Comparison of ENCODE assay signal across 34 cellular contexts in genomic region chr5:119751734-119752094, GRCh38.
"Had no signal": no experiment of that assay in that cellular context is flagged by ENCODE, and none has a peak within 500 bp of the region (broad histone marks: within the 10 kb centered on the region; RNA-seq: fewer than 3 reads in every experiment).

No MANE protein-coding gene starts in this region.

- H3K36me3 Mint-ChIP-seq: activated CD4-positive, alpha-beta memory T cell treated with anti-CD3 and anti-CD28 coated beads for 36 hours; activated naive CD4-positive, alpha-beta T cell treated with anti-CD3 and anti-CD28 coated beads, Interleukin-2, amount 10 ng/mL, durations not matched to agents 7 days and 5 days; activated naive CD4-positive, alpha-beta T cell treated with anti-CD3 and anti-CD28 coated beads, Interleukin-2, amount 50 U/mL, for 24 hours; activated naive CD8-positive, alpha-beta T cell; activated naive CD8-positive, alpha-beta T cell treated with anti-CD3 and anti-CD28 coated beads, Interleukin-2, amount 10 ng/mL, durations not matched to agents 7 days and 5 days; brain had no signal

- H3K9me3 Mint-ChIP-seq: activated B cell treated with CpG ODN at 0.5 μM for 24 hours; activated CD4-positive, alpha-beta memory T cell treated with anti-CD3 and anti-CD28 coated beads for 36 hours; activated CD4-positive, alpha-beta T cell treated with anti-CD3 and anti-CD28 coated beads, Interleukin-2, amount 10 ng/mL, durations not matched to agents 24 days and 14 days; activated CD8-positive, alpha-beta T cell treated with anti-CD3 and anti-CD28 coated beads for 36 hours; activated naive CD4-positive, alpha-beta T cell treated with anti-CD3 and anti-CD28 coated beads, Interleukin-2, amount 10 ng/mL, durations not matched to agents 7 days and 5 days; activated naive CD4-positive, alpha-beta T cell treated with anti-CD3 and anti-CD28 coated beads, Interleukin-2, amount 50 U/mL, for 24 hours; activated naive CD8-positive, alpha-beta T cell treated with anti-CD3 and anti-CD28 coated beads, Interleukin-2, amount 10 ng/mL, durations not matched to agents 7 days and 5 days; activated naive CD8-positive, alpha-beta T cell treated with anti-CD3 and anti-CD28 coated beads, Interleukin-2, amount 50 U/mL, for 24 hours; activated T-cell treated with anti-CD3 and anti-CD28 coated beads, Interleukin-2, amount 50 U/mL, for 4 hours; activated T-helper 2 cell treated with anti-CD3 and anti-CD28 coated beads, Interferon-gamma antibody, Interleukin-2, Interleukin-4, amounts not matched to agents 10 μg/mL and 5 μg/mL and 100 μg/mL, durations not matched to agents 14 hours and 24 hours and 36 hours; T-helper 1 cell treated with Interleukin-12 subunit alpha and Interleukin-12 subunit beta and Interleukin-4 antibody, amounts not matched to agents 30 μg/mL and 1 μg/mL, for 36 hours; T-helper 2 cell treated with Interferon-gamma antibody and Interleukin-4, amounts not matched to agents 5 μg/mL and 100 μg/mL, for 36 hours had no signal

- H3K4me1 Mint-ChIP-seq: activated B cell treated with CpG ODN at 0.5 μM for 24 hours; activated CD4-positive, alpha-beta T cell treated with anti-CD3 and anti-CD28 coated beads, Interleukin-2, amount 10 ng/mL, durations not matched to agents 24 days and 14 days; activated naive CD4-positive, alpha-beta T cell treated with anti-CD3 and anti-CD28 coated beads, Interleukin-2, amount 10 ng/mL, durations not matched to agents 7 days and 5 days; activated naive CD4-positive, alpha-beta T cell treated with anti-CD3 and anti-CD28 coated beads, Interleukin-2, amount 50 U/mL, for 24 hours; activated naive CD8-positive, alpha-beta T cell treated with anti-CD3 and anti-CD28 coated beads, Interleukin-2, amount 10 ng/mL, durations not matched to agents 7 days and 5 days; activated naive CD8-positive, alpha-beta T cell treated with anti-CD3 and anti-CD28 coated beads, Interleukin-2, amount 50 U/mL, for 24 hours; brain; central memory CD8-positive, alpha-beta T cell had no signal

- H3K4me3 Mint-ChIP-seq: activated B cell treated with CpG ODN at 0.5 μM for 24 hours; activated CD4-positive, alpha-beta memory T cell treated with anti-CD3 and anti-CD28 coated beads for 36 hours; activated CD4-positive, alpha-beta T cell treated with anti-CD3 and anti-CD28 coated beads, Interleukin-2, amount 10 ng/mL, durations not matched to agents 24 days and 14 days; activated CD8-positive, alpha-beta T cell treated with anti-CD3 and anti-CD28 coated beads for 36 hours; activated naive CD4-positive, alpha-beta T cell treated with anti-CD3 and anti-CD28 coated beads, Interleukin-2, amount 10 ng/mL, durations not matched to agents 7 days and 5 days; activated naive CD4-positive, alpha-beta T cell treated with anti-CD3 and anti-CD28 coated beads, Interleukin-2, amount 50 U/mL, for 24 hours; activated naive CD8-positive, alpha-beta T cell; activated naive CD8-positive, alpha-beta T cell treated with anti-CD3 and anti-CD28 coated beads, Interleukin-2, amount 10 ng/mL, durations not matched to agents 7 days and 5 days; activated naive CD8-positive, alpha-beta T cell treated with anti-CD3 and anti-CD28 coated beads, Interleukin-2, amount 50 U/mL, for 24 hours; activated T-cell treated with anti-CD3 and anti-CD28 coated beads, Interleukin-2, amount 50 U/mL, for 4 hours; brain; central memory CD8-positive, alpha-beta T cell; T-helper 1 cell treated with Interleukin-12 subunit alpha and Interleukin-12 subunit beta and Interleukin-4 antibody, amounts not matched to agents 30 μg/mL and 1 μg/mL, for 36 hours; T-helper 2 cell treated with Interferon-gamma antibody and Interleukin-4, amounts not matched to agents 5 μg/mL and 100 μg/mL, for 36 hours had no signal

- H3K27ac Mint-ChIP-seq: activated B cell treated with CpG ODN at 0.5 μM for 24 hours; activated CD4-positive, alpha-beta memory T cell treated with anti-CD3 and anti-CD28 coated beads for 36 hours; activated CD4-positive, alpha-beta T cell treated with anti-CD3 and anti-CD28 coated beads, Interleukin-2, amount 10 ng/mL, durations not matched to agents 24 days and 14 days; activated CD8-positive, alpha-beta T cell treated with anti-CD3 and anti-CD28 coated beads for 36 hours; activated naive CD4-positive, alpha-beta T cell treated with anti-CD3 and anti-CD28 coated beads, Interleukin-2, amount 10 ng/mL, durations not matched to agents 7 days and 5 days; activated naive CD4-positive, alpha-beta T cell treated with anti-CD3 and anti-CD28 coated beads, Interleukin-2, amount 50 U/mL, for 24 hours; activated naive CD8-positive, alpha-beta T cell; activated naive CD8-positive, alpha-beta T cell treated with anti-CD3 and anti-CD28 coated beads, Interleukin-2, amount 10 ng/mL, durations not matched to agents 7 days and 5 days; activated naive CD8-positive, alpha-beta T cell treated with anti-CD3 and anti-CD28 coated beads, Interleukin-2, amount 50 U/mL, for 24 hours; activated T-helper 2 cell treated with anti-CD3 and anti-CD28 coated beads, Interferon-gamma antibody, Interleukin-2, Interleukin-4, amounts not matched to agents 10 μg/mL and 5 μg/mL and 100 μg/mL, durations not matched to agents 14 hours and 24 hours and 36 hours; brain; T-helper 1 cell treated with Interleukin-12 subunit alpha and Interleukin-12 subunit beta and Interleukin-4 antibody, amounts not matched to agents 30 μg/mL and 1 μg/mL, for 36 hours; T-helper 2 cell treated with Interferon-gamma antibody and Interleukin-4, amounts not matched to agents 5 μg/mL and 100 μg/mL, for 36 hours had no signal

- DNase-seq: activated B cell treated with CpG ODN at 0.5 μM for 24 hours; activated CD4-positive, alpha-beta memory T cell treated with anti-CD3 and anti-CD28 coated beads for 36 hours; activated CD4-positive, alpha-beta T cell treated with anti-CD3 and anti-CD28 coated beads for 4 hours; activated CD4-positive, alpha-beta T cell treated with anti-CD3 and anti-CD28 coated beads, Interleukin-2, amount 10 ng/mL, durations not matched to agents 24 days and 14 days; activated CD4-positive, alpha-beta T cell treated with anti-CD3 and anti-CD28 coated beads, Interleukin-2, amount 50 U/mL, for 1 hour; activated CD4-positive, alpha-beta T cell treated with anti-CD3 and anti-CD28 coated beads, Interleukin-2, amount 50 U/mL, for 4 hours; activated CD4-positive, CD25-positive, alpha-beta regulatory T cell treated with anti-CD3 and anti-CD28 coated beads, Interleukin-2, amount 50 U/mL, for 72 hours; activated CD8-positive, alpha-beta memory T cell treated with anti-CD3 and anti-CD28 coated beads, Interleukin-2, amount 50 U/mL, for 4 hours; activated CD8-positive, alpha-beta T cell treated with anti-CD3 and anti-CD28 coated beads for 36 hours; activated effector memory CD4-positive, alpha-beta T cell treated with Interleukin-2 at 50 U/mL for 16 hours; activated gamma-delta T cell; activated naive CD4-positive, alpha-beta T cell treated with anti-CD3 and anti-CD28 coated beads, Interleukin-2, amount 10 ng/mL, durations not matched to agents 7 days and 5 days; activated naive CD4-positive, alpha-beta T cell treated with Interleukin-2 at 50 U/mL for 16 hours; activated naive CD8-positive, alpha-beta T cell treated with anti-CD3 and anti-CD28 coated beads, Interleukin-2, amount 10 ng/mL, durations not matched to agents 7 days and 5 days; activated naive CD8-positive, alpha-beta T cell treated with anti-CD3 and anti-CD28 coated beads, Interleukin-2, amount 50 U/mL, for 24 hours; activated T-cell treated with anti-CD3 and anti-CD28 coated beads for 4 hours; activated T-cell treated with anti-CD3 and anti-CD28 coated beads, Interleukin-2, amount 50 U/mL, for 1 hour; activated T-cell treated with anti-CD3 and anti-CD28 coated beads, Interleukin-2, amount 50 U/mL, for 4 hours; amygdala; anterior cingulate cortex; caudate nucleus; cerebellar nuclear complex; T-helper 2 cell; T-helper 9 cell had no signal

- H3K27ac ChIP-seq: ascending aorta, cardiac muscle cell, VCaP had no signal

- H3K27me3 Mint-ChIP-seq: activated CD4-positive, alpha-beta T cell treated with anti-CD3 and anti-CD28 coated beads, Interleukin-2, amount 10 ng/mL, durations not matched to agents 24 days and 14 days; activated CD8-positive, alpha-beta T cell treated with anti-CD3 and anti-CD28 coated beads for 36 hours; activated naive CD4-positive, alpha-beta T cell treated with anti-CD3 and anti-CD28 coated beads, Interleukin-2, amount 10 ng/mL, durations not matched to agents 7 days and 5 days; activated naive CD8-positive, alpha-beta T cell treated with anti-CD3 and anti-CD28 coated beads, Interleukin-2, amount 10 ng/mL, durations not matched to agents 7 days and 5 days; activated naive CD8-positive, alpha-beta T cell treated with anti-CD3 and anti-CD28 coated beads, Interleukin-2, amount 50 U/mL, for 24 hours had no signal
